9 cellular contexts compared by ENCODE assay signal in genomic region chr15:51229907-51230328, GRCh38.
DNase-seq lines count a peak whose midpoint lies in the region; ATAC-seq and TF ChIP-seq lines count a peak whose summit lies in the region.
"Had no signal": no experiment of that assay in that cellular context is flagged by ENCODE, and none has a peak within 500 bp of the region (broad histone marks: within the 10 kb centered on the region; RNA-seq: fewer than 3 reads in every experiment).

No MANE protein-coding gene starts in this region.

- H3K79me2 ChIP-seq in mammary epithelial cell (ENCODE audit: insufficient read depth, low read length) = no peaks in the 10 kb centered on the region

- TF ChIP-seq CTCF in mammary epithelial cell (conservative IDR thresholded peaks at IDR 0.05 in 1 of 2, IDR thresholded peaks at IDR 0.05 in 1 of 2; ENCODE audit: extremely low read depth in 1 of 2, insufficient read depth in 1 of 2, low read depth in 1 of 2, low read length in 2 of 2) (peak; percentile 13 to 33), MCF 10A (IDR thresholded peaks at IDR 0.05; ENCODE audit: unreplicated experiment) (no peak), heart right ventricle (IDR thresholded peaks at IDR 0.05) (peak in 7 of 9 donors; percentile 17 to 59 (median 46)), vagina (IDR thresholded peaks at IDR 0.05) (peak in 2 of 3 experiments; percentile 37 to 50), ovary (IDR thresholded peaks at IDR 0.05) (peak in 1 of 3 donors; percentile 41)
- TF ChIP-seq CTCF in activated CD8-positive, alpha-beta T cell treated with anti-CD3 and anti-CD28 coated beads for 36 hours (IDR thresholded peaks at IDR 0.05) = no peak

- H3K4me1 ChIP-seq in mammary epithelial cell (ENCODE audit: insufficient read depth, low read length) (peaks cover 21% of the 10 kb centered on the region), heart right ventricle (peaks cover 0 to 37% (median 12%) of the 10 kb centered on the region in 9 donors), vagina (peaks cover 10% of the 10 kb centered on the region), ovary (ENCODE audit: insufficient read depth) (no peaks in the 10 kb centered on the region)

- H3K4me3 Mint-ChIP-seq in MCF 10A (ENCODE audit: unreplicated experiment) = no peak overlapping the region
- no peak overlapping the region for H3K4me3 Mint-ChIP-seq in activated CD8-positive, alpha-beta T cell treated with anti-CD3 and anti-CD28 coated beads for 36 hours
- H3K4me3 Mint-ChIP-seq: stimulated activated naive CD8-positive, alpha-beta T cell treated with anti-CD3 and anti-CD28 coated beads, Interleukin-15, Interleukin-2, amounts not matched to agents 100 ng/mL and 50 ng/mL, for 24 hours had no signal

- H3K27ac Mint-ChIP-seq in MCF 10A (ENCODE audit: low read depth, unreplicated experiment) = no peak overlapping the region
- no peak overlapping the region for H3K27ac Mint-ChIP-seq in activated CD8-positive, alpha-beta T cell treated with anti-CD3 and anti-CD28 coated beads for 36 hours
- H3K27ac Mint-ChIP-seq: stimulated activated naive CD8-positive, alpha-beta T cell treated with anti-CD3 and anti-CD28 coated beads, Interleukin-15, Interleukin-2, amounts not matched to agents 100 ng/mL and 50 ng/mL, for 24 hours had no signal

- TF ChIP-seq POLR2A in vagina (IDR thresholded peaks at IDR 0.05) (no peak), ovary (IDR thresholded peaks at IDR 0.05) (no peak)

- intact Hi-C loops in mammary epithelial cell (cut with micrococcal nuclease) (loop anchor here (1.0 kb wide), 1 partner anchor 151 kb away; no protein-coding TSS in a partner anchor), MCF 10A (cut with micrococcal nuclease) (loop anchor here (1.0 kb wide), 1 partner anchor 151 kb away; no protein-coding TSS in a partner anchor), heart right ventricle (cut with DNase I) (loop anchor here in 7 of 10 donors (1.0 to 5.0 kb wide), 4 partner anchors 51 to 152 kb away; no protein-coding TSS in a partner anchor), vagina (cut with DNase I) (loop anchor here (10.0 kb wide), 1 partner anchor 145 kb away; no protein-coding TSS in a partner anchor), ovary (cut with DNase I) (loop anchor here in 2 of 4 donors (5.0 to 10.0 kb wide), 2 partner anchors 152 to 165 kb away; no protein-coding TSS in a partner anchor)
- intact Hi-C loops in activated CD8-positive, alpha-beta T cell treated with anti-CD3 and anti-CD28 coated beads for 36 hours (cut with micrococcal nuclease) = no loop called here

- DNase-seq in mammary epithelial cell (no peak), MCF 10A (ENCODE audit: unreplicated experiment) (no peak), SK-MEL-5 (ENCODE audit: low read depth, low spot score) (peak; percentile 52), heart right ventricle (no peak), vagina (ENCODE audit: extremely low spot score in 2 of 2) (no peak), ovary (no peak), GDM1 (lab: John Stamatoyannopoulos, UW) (no peak)
- DNase-seq in activated CD8-positive, alpha-beta T cell treated with anti-CD3 and anti-CD28 coated beads for 36 hours = no peak

- H3K4me2 ChIP-seq in mammary epithelial cell (ENCODE audit: insufficient read depth, low read depth, low read length) = no peak overlapping the region

- H3K4me1 Mint-ChIP-seq in MCF 10A (ENCODE audit: insufficient read depth, unreplicated experiment) = peaks cover 17% of the 10 kb centered on the region
- peaks cover 5% of the 10 kb centered on the region for H3K4me1 Mint-ChIP-seq in activated CD8-positive, alpha-beta T cell treated with anti-CD3 and anti-CD28 coated beads for 36 hours (ENCODE audit: low read depth)

- CTCF ChIA-PET in mammary epithelial cell (lab: Charles Lee; ENCODE audit: low non-redundant PET) (interaction anchor here (0.5 to 0.6 kb wide), 3 partner anchors 14 to 270 kb away, joined by 3 read pairs; no protein-coding TSS in a partner anchor), MCF 10A (lab: Yijun Ruan, JAX) (interaction anchor here (0.6 to 6.7 kb wide), 8 partner anchors 8 to 270 kb away, joined by 3 to 38 read pairs (median 4); no protein-coding TSS in a partner anchor)
- CTCF ChIA-PET in activated CD8-positive, alpha-beta T cell treated with anti-CD3 and anti-CD28 coated beads for 36 hours (lab: Charles Lee) = interaction anchor here (0.6 to 1.9 kb wide), 4 partner anchors 10 to 151 kb away, joined by 3 to 5 read pairs (median 4); no protein-coding TSS in a partner anchor

- H4K20me1 ChIP-seq in mammary epithelial cell (ENCODE audit: insufficient read depth, low read length) = no peaks in the 10 kb centered on the region

- H3K27ac ChIP-seq in mammary epithelial cell (ENCODE audit: insufficient read depth, low read depth, low read length) (no peak overlapping the region), heart right ventricle (peak overlapping the region in 1 of 10 donors; percentile 44), vagina (no peak overlapping the region), ovary (no peak overlapping the region)

- no peak for TF ChIP-seq EP300 in ovary (IDR thresholded peaks at IDR 0.05)

- H3K4me3 ChIP-seq in mammary epithelial cell (replicated peaks in 1 of 3; ENCODE audit: insufficient read depth in 1 of 3, low read depth in 2 of 3, low read length in 3 of 3) (no peak overlapping the region), heart right ventricle (no peak overlapping the region), vagina (no peak overlapping the region), ovary (no peak overlapping the region)

- H3K27me3 ChIP-seq in mammary epithelial cell (ENCODE audit: insufficient read depth, low read length) (no peaks in the 10 kb centered on the region), heart right ventricle (peaks cover 0 to 9% (median 0%) of the 10 kb centered on the region in 7 donors), vagina (no peaks in the 10 kb centered on the region), ovary (no peaks in the 10 kb centered on the region)

- H3K9me3 Mint-ChIP-seq in MCF 10A (ENCODE audit: unreplicated experiment) = no peaks in the 10 kb centered on the region
- no peaks in the 10 kb centered on the region for H3K9me3 Mint-ChIP-seq in activated CD8-positive, alpha-beta T cell treated with anti-CD3 and anti-CD28 coated beads for 36 hours
- H3K9me3 Mint-ChIP-seq: stimulated activated naive CD8-positive, alpha-beta T cell treated with anti-CD3 and anti-CD28 coated beads, Interleukin-15, Interleukin-2, amounts not matched to agents 100 ng/mL and 50 ng/mL, for 24 hours had no signal

- POLR2A ChIA-PET in MCF 10A (lab: Yijun Ruan, JAX) = interaction anchor here (1.0 kb wide), 1 partner anchor 16 kb away, joined by 3 read pairs; no protein-coding TSS in a partner anchor
- POLR2A ChIA-PET in activated CD8-positive, alpha-beta T cell treated with anti-CD3 and anti-CD28 coated beads for 36 hours (lab: Charles Lee) = no interaction called here

- no peak overlapping the region for H3K9ac ChIP-seq in mammary epithelial cell (ENCODE audit: insufficient read depth, low read length)

- H3K9me3 ChIP-seq in mammary epithelial cell (replicated peaks; ENCODE audit: insufficient read depth, low read length) (no peaks in the 10 kb centered on the region), heart right ventricle (no peaks in the 10 kb centered on the region), vagina (no peaks in the 10 kb centered on the region), ovary (no peaks in the 10 kb centered on the region)

- WGBS in mammary epithelial cell (ENCODE audit: low coverage, missing lambda C conversion rate) = 74% methylated on average over 2 of the region's 2 CpGs
- WGBS in heart right ventricle, 2 donors = 24 to 39% methylated on average over 2 of the region's 2 CpGs
- 7 to 15% (median 9%) methylated on average over 2 of the region's 2 CpGs for WGBS in ovary, 3 donors

- H2AFZ ChIP-seq in mammary epithelial cell (ENCODE audit: low read depth, low read length) = no peak overlapping the region

- in situ Hi-C loops in mammary epithelial cell (cut with MboI; ENCODE audit: low sequenced_read_pairs in 2 of 2) (no loop called here), SK-MEL-5 (cut with HindIII; ENCODE audit: low pct_unique_long_range_greater_than_20kb, low sequenced_read_pairs) (no loop called here)

- no peaks in the 10 kb centered on the region for H3K36me3 ChIP-seq in mammary epithelial cell (ENCODE audit: insufficient read depth, low read length)
- H3K36me3 ChIP-seq in heart right ventricle = no peaks in the 10 kb centered on the region
- no peaks in the 10 kb centered on the region for H3K36me3 ChIP-seq in vagina
- no peaks in the 10 kb centered on the region for H3K36me3 ChIP-seq in ovary

- no peaks in the 10 kb centered on the region for H3K27me3 Mint-ChIP-seq in MCF 10A (ENCODE audit: insufficient read depth, unreplicated experiment)
- peaks cover 8% of the 10 kb centered on the region for H3K27me3 Mint-ChIP-seq in activated CD8-positive, alpha-beta T cell treated with anti-CD3 and anti-CD28 coated beads for 36 hours

- no peaks in the 10 kb centered on the region for H3K36me3 Mint-ChIP-seq in MCF 10A (ENCODE audit: insufficient read depth, unreplicated experiment)
- H3K36me3 Mint-ChIP-seq in activated CD8-positive, alpha-beta T cell treated with anti-CD3 and anti-CD28 coated beads for 36 hours (ENCODE audit: low read depth) = no peaks in the 10 kb centered on the region

- ATAC-seq in heart right ventricle = peak in 7 of 8 donors; percentile 25 to 73 (median 59)
- no peak for ATAC-seq in activated CD8-positive, alpha-beta T cell treated with anti-CD3 and anti-CD28 coated beads for 36 hours

- BruUV-seq in mammary epithelial cell (replicated peaks; lab: Mats Ljungman, UMichigan) (no TSS peak), MCF 10A (replicated peaks; lab: Mats Ljungman, UMichigan) (no TSS peak)

- dilution Hi-C loops in mammary epithelial cell (cut with HindIII; ENCODE audit: low sequenced_read_pairs) = no loop called here

Comparison
In these comparisons a context has a peak if more than half of its experiments do, and no peak if none do; other contexts are left out.
1. CTCF ChIP-seq: peak in mammary epithelial cell (2 of 2), heart right ventricle (7 of 9) and vagina (2 of 3); none in MCF 10A (single experiment) and activated CD8-positive, alpha-beta T cell treated with anti-CD3 and anti-CD28 coated beads for 36 hours (single experiment).